17 cellular contexts compared by ENCODE assay signal in the genomic region with DNA sequence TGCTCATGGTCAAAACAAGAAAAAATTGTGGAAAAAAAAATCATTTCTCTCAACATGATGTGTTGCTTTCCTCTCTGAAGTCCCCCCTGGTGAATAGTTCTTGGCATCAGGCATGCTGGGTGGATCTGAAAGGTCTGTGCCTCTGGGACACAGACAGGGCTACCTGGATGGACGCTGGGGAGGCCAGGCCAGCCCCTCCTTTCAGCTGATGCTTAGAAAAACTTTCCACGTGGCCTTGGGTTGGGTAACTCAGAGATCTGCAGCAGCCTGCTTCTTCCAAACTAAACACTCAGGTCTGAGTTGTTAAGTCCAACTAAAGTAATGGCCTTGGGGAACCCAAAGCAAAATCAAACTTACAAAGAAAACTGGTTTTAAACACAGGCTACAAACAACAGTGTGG.
"Had no signal": no experiment of that assay in that cellular context is flagged by ENCODE, and none has a peak within 500 bp of the region (broad histone marks: within the 10 kb centered on the region; RNA-seq: fewer than 3 reads in every experiment).

No MANE protein-coding gene starts in this region.

- H3K4me3 ChIP-seq: gastrocnemius medialis, left lung, right lobe of liver had no signal

- DNase-seq: cortex of kidney; effector memory CD8-positive, alpha-beta T cell; foreskin fibroblast; gastrocnemius medialis; head of caudate nucleus; kidney; left lung; mammary epithelial cell; naive thymus-derived CD8-positive, alpha-beta T cell; nephron progenitor cell; nucleus accumbens; right lobe of liver; stimulated activated CD4-positive, alpha-beta T cell treated with anti-CD3 and anti-CD28 coated beads, Interleukin-4, amount 100 ng/mL, for 4 hours; stimulated activated naive CD8-positive, alpha-beta T cell treated with anti-CD3 and anti-CD28 coated beads, Interleukin-15, Interleukin-2, amounts not matched to agents 100 U/mL and 50 U/mL, for 24 hours; substantia nigra had no signal

- H3K36me3 ChIP-seq: gastrocnemius medialis, left lung, right lobe of liver had no signal

- H3K27me3 ChIP-seq: gastrocnemius medialis, left lung, right lobe of liver had no signal

- ATAC-seq: effector memory CD8-positive, alpha-beta T cell; gastrocnemius medialis; left lung; naive thymus-derived CD8-positive, alpha-beta T cell; stimulated activated memory B cell treated with anti-CD40 and anti-IgM and Interleukin-4, amounts not matched to agents 10 μg/mL and 1 μg/mL and 100 μg/mL, for 72 hours; stimulated activated naive CD8-positive, alpha-beta T cell treated with anti-CD3 and anti-CD28 coated beads, Interleukin-15, Interleukin-2, amounts not matched to agents 100 U/mL and 50 U/mL, for 24 hours had no signal

- H3K9me3 ChIP-seq: gastrocnemius medialis, right lobe of liver had no signal

- H3K27ac ChIP-seq: gastrocnemius medialis, left lung, parathyroid adenoma, right lobe of liver had no signal

- H3K4me1 ChIP-seq: left lung, parathyroid adenoma, right lobe of liver had no signal
